ENCODE assay signal across 2 cellular contexts in the genomic region with DNA sequence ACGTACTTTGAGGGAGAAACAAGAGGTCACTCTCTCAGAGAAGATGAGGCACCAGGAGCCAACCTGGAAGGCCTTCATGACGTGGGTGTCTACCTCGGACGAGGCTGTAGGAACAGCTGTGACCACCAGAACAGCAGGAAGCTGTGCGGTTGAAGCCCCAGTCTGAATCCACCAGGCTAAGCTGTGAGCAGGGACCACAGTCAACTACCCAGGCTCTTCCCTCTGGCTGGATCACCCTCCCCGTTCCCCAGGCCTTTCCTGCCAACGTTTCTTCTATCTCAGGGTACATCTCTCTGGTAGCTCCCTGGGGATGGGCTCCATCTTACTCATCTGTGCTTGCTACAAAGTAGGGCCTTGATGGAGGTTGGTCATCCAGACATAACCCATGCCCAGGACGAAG.
TF ChIP-seq lines count a peak whose summit lies in the region.

No MANE protein-coding gene starts in this region.

TF ChIP-seq in HEK293, 187 proteins besides CTCF, POLR2A, EP300 and RAD21:
- peak; percentile 66 for TF ChIP-seq ZNF341 (tag by site-specific recombination; IDR thresholded peaks at IDR 0.05; ENCODE audit: low read depth)
- no peak for TF ChIP-seq HOXC10 (CRISPR knock-in tag; IDR thresholded peaks at IDR 0.05)

TF ChIP-seq in K562, 482 proteins besides CTCF, POLR2A, EP300 and RAD21:
- TF ChIP-seq, protein P1, sequence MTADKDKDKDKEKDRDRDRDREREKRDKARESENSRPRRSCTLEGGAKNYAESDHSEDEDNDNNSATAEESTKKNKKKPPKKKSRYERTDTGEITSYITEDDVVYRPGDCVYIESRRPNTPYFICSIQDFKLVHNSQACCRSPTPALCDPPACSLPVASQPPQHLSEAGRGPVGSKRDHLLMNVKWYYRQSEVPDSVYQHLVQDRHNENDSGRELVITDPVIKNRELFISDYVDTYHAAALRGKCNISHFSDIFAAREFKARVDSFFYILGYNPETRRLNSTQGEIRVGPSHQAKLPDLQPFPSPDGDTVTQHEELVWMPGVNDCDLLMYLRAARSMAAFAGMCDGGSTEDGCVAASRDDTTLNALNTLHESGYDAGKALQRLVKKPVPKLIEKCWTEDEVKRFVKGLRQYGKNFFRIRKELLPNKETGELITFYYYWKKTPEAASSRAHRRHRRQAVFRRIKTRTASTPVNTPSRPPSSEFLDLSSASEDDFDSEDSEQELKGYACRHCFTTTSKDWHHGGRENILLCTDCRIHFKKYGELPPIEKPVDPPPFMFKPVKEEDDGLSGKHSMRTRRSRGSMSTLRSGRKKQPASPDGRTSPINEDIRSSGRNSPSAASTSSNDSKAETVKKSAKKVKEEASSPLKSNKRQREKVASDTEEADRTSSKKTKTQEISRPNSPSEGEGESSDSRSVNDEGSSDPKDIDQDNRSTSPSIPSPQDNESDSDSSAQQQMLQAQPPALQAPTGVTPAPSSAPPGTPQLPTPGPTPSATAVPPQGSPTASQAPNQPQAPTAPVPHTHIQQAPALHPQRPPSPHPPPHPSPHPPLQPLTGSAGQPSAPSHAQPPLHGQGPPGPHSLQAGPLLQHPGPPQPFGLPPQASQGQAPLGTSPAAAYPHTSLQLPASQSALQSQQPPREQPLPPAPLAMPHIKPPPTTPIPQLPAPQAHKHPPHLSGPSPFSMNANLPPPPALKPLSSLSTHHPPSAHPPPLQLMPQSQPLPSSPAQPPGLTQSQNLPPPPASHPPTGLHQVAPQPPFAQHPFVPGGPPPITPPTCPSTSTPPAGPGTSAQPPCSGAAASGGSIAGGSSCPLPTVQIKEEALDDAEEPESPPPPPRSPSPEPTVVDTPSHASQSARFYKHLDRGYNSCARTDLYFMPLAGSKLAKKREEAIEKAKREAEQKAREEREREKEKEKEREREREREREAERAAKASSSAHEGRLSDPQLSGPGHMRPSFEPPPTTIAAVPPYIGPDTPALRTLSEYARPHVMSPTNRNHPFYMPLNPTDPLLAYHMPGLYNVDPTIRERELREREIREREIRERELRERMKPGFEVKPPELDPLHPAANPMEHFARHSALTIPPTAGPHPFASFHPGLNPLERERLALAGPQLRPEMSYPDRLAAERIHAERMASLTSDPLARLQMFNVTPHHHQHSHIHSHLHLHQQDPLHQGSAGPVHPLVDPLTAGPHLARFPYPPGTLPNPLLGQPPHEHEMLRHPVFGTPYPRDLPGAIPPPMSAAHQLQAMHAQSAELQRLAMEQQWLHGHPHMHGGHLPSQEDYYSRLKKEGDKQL (CRISPR knock-in tag; IDR thresholded peaks at IDR 0.05; ENCODE audit: borderline replicate concordance) = no peak
- TF ChIP-seq ZKSCAN1 (IDR thresholded peaks at IDR 0.05; ENCODE audit: low read depth, low read length) = no peak
- TF ChIP-seq BCL6 (CRISPR knock-in tag; IDR thresholded peaks at IDR 0.05) = no peak
- no peak for TF ChIP-seq ZNF584 (CRISPR knock-in tag; IDR thresholded peaks at IDR 0.05; ENCODE audit: low read depth)
- no peak for TF ChIP-seq NFXL1 (CRISPR knock-in tag; IDR thresholded peaks at IDR 0.05)
- TF ChIP-seq, protein P2, sequence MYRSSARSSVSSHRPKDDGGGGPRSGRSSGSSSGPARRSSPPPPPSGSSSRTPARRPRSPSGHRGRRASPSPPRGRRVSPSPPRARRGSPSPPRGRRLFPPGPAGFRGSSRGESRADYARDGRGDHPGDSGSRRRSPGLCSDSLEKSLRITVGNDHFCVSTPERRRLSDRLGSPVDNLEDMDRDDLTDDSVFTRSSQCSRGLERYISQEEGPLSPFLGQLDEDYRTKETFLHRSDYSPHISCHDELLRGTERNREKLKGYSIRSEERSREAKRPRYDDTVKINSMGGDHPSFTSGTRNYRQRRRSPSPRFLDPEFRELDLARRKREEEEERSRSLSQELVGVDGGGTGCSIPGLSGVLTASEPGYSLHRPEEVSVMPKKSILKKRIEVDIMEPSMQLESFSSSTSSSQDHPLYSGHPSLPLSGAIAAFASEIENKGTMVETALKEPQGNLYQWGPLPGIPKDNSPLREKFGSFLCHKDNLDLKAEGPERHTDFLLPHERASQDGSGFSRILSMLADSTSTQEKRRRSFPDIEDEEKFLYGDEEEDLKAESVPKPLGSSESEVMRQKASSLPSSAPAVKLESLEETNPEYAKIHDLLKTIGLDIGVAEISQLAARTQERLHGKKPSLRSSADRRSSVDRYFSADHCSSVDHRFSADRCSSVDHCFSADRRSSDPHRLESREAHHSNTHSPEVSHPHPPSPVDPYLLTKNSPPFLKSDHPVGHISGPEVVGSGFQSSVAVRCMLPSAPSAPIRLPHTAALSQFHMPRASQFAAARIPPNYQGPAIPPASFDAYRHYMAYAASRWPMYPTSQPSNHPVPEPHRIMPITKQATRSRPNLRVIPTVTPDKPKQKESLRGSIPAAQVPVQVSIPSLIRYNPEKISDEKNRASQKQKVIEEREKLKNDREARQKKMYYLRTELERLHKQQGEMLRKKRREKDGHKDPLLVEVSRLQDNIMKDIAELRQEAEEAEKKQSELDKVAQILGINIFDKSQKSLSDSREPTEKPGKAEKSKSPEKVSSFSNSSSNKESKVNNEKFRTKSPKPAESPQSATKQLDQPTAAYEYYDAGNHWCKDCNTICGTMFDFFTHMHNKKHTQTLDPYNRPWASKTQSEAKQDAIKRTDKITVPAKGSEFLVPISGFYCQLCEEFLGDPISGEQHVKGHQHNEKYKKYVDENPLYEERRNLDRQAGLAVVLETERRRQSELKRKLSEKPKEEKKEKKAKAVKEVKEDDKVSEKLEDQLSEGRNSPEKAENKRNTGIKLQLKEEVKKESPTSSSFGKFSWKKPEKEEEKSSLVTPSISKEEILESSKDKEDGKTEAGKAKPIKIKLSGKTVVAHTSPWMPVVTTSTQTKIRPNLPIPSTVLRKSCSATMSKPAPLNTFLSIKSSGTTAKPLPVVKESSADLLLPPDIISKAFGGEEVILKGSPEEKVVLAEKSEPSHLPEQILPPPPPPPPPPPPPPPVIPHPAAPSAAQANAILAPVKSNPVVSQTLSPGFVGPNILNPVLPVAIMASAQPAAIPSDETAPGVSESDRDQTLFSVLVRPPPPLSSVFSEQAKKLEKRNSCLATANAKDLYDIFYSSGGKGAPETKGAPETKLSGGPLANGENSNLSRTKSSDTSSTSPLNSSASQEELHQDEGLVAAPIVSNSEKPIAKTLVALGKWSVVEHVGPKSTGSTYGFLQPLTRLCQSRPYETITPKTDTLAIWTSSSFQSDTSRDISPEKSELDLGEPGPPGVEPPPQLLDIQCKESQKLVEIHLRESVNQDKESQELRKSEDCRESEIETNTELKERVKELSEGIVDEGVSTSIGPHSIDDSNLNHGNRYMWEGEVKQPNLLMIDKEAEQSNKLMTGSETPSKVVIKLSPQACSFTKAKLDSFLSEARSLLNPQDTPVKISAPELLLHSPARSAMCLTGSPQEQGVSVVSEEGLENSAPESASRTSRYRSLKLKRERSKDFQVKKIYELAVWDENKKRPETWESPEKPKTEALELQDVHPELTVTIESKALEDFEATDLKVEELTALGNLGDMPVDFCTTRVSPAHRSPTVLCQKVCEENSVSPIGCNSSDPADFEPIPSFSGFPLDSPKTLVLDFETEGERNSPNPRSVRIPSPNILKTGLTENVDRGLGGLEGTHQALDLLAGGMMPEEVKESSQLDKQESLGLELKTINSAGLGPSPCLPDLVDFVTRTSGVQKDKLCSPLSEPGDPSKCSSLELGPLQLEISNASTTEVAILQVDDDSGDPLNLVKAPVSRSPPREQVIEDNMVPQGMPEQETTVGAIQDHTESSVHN (IDR thresholded peaks at IDR 0.05; ENCODE audit: borderline replicate concordance in 1 of 2, low read depth in 1 of 2) = no peak
- TF ChIP-seq NFATC3 (IDR thresholded peaks at IDR 0.05) = no peak
- TF ChIP-seq FUS (optimal IDR thresholded peaks at IDR 0.05; ENCODE audit: low read depth, low read length) = no peak
- TF ChIP-seq U2AF1 (optimal IDR thresholded peaks at IDR 0.05; ENCODE audit: low read depth, low read length) = no peak
- no peak for TF ChIP-seq ETV1 (tag; conservative IDR thresholded peaks at IDR 0.05; ENCODE audit: low read depth)
- TF ChIP-seq HEY1 (CRISPR knock-in tag; IDR thresholded peaks at IDR 0.05; ENCODE audit: borderline replicate concordance) = no peak
- no peak for TF ChIP-seq HSF4 (CRISPR knock-in tag; IDR thresholded peaks at IDR 0.05; ENCODE audit: borderline replicate concordance)
- no peak for TF ChIP-seq XRCC3 (IDR thresholded peaks at IDR 0.05)
- TF ChIP-seq, protein P3, sequence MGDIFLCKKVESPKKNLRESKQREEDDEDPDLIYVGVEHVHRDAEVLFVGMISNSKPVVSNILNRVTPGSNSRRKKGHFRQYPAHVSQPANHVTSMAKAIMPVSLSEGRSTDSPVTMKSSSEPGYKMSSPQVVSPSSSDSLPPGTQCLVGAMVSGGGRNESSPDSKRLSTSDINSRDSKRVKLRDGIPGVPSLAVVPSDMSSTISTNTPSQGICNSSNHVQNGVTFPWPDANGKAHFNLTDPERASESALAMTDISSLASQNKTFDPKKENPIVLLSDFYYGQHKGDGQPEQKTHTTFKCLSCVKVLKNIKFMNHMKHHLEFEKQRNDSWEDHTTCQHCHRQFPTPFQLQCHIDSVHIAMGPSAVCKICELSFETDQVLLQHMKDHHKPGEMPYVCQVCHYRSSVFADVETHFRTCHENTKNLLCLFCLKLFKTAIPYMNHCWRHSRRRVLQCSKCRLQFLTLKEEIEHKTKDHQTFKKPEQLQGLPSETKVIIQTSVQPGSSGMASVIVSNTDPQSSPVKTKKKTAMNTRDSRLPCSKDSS (IDR thresholded peaks at IDR 0.05; ENCODE audit: low read depth, partially characterized antibody) = no peak
TF ChIP-seq in K562: peak in this region for 0.
